In genomic region chr7:114051871-114052324, GRCh38 we compare ENCODE assay signal across 9 cellular contexts.
DNase-seq lines count a peak whose midpoint lies in the region; ATAC-seq and TF ChIP-seq lines count a peak whose summit lies in the region.
"Had no signal": no experiment of that assay in that cellular context is flagged by ENCODE, and none has a peak within 500 bp of the region (broad histone marks: within the 10 kb centered on the region; RNA-seq: fewer than 3 reads in every experiment).

No MANE protein-coding gene starts in this region.

- TF ChIP-seq CTCF in GM10248 (IDR thresholded peaks at IDR 0.05; ENCODE audit: control extremely low read depth, extremely low read depth, low read depth, missing control alignments), result no peak

- DNase-seq in GM10248 (ENCODE audit: extremely low spot score), result peak; percentile 23
- DNase-seq in RPMI8226, result peak; percentile 78
- DNase-seq in activated CD8-positive, alpha-beta memory T cell treated with anti-CD3 and anti-CD28 coated beads, Interleukin-2, amount 50 U/mL, for 4 hours, result no peak
- DNase-seq in middle frontal gyrus (ENCODE audit: extremely low spot score, low spot score), result no peak
- DNase-seq in activated CD4-positive, alpha-beta T cell treated with anti-CD3 and anti-CD28 coated beads for 48 hours, result no peak
- DNase-seq in DMS53 (lab: John Stamatoyannopoulos, UW), result no peak
- DNase-seq: NCI-H146 had no signal

- CTCF ChIA-PET in GM10248 (lab: Yijun Ruan, JAX), result interaction anchor here (1.1 to 1.2 kb wide), 2 partner anchors 16 to 29 kb away, joined by 3 to 5 read pairs; no protein-coding TSS in a partner anchor

- ATAC-seq in GM21381 (IDR thresholded peaks at IDR 0.05; ENCODE audit: unreplicated experiment) (peak; percentile 74), HG03135 (IDR thresholded peaks at IDR 0.05; ENCODE audit: unreplicated experiment) (peak; percentile 92)

- POLR2A ChIA-PET in GM10248 (lab: Yijun Ruan, JAX), result no interaction called here

Comparison
In these comparisons a context has a peak if more than half of its experiments do, and no peak if none do; other contexts are left out.
1. DNase-seq: peak in GM10248 (single experiment) and RPMI8226 (single experiment); none in activated CD8-positive, alpha-beta memory T cell treated with anti-CD3 and anti-CD28 coated beads, Interleukin-2, amount 50 U/mL, for 4 hours (single experiment), middle frontal gyrus (single experiment), activated CD4-positive, alpha-beta T cell treated with anti-CD3 and anti-CD28 coated beads for 48 hours (single experiment) and DMS53 (single experiment).